8 cellular contexts compared by ENCODE assay signal in genomic region chr17:15699413-15699924, GRCh38. TPM values are rescaled to one million over a fixed set of nuclear protein-coding genes. Genes with fewer than 3 reads are reported as not detected.
DNase-seq lines count a peak whose midpoint lies in the region; ATAC-seq, FAIRE-seq and TF ChIP-seq lines count a peak whose summit lies in the region.
"Not testable (repeated sequence)": the region's sequence is repeated elsewhere in the genome, so short reads cannot be mapped to it uniquely, and the experiment has no call there.

Gene ZNF286A (plus strand): TSS chr17:15699752. CDS start chr17:15700330, 578 bp downstream.

- peak within 1 kb of the TSS in 1 of 2 donors; percentile 65 for H3K9ac ChIP-seq in kidney (ENCODE audit: low read length in 2 of 2)

- not testable (repeated sequence) for H3K36me3 ChIP-seq in BJ (ENCODE audit: control insufficient read depth, insufficient read depth, low read length); kidney (ENCODE audit: control insufficient read depth in 1 of 2, insufficient read depth in 2 of 2, low read length in 2 of 2)

- FAIRE-seq in kidney (lab: Jason Lieb, UNC) = peak; percentile 8

- H3K4me1 ChIP-seq in kidney (ENCODE audit: control insufficient read depth in 1 of 2, insufficient read depth in 1 of 2, low read depth in 1 of 2, low read length in 2 of 2) = not testable (repeated sequence)

- H3K9me3 ChIP-seq in kidney (ENCODE audit: control insufficient read depth in 1 of 2, low read length in 2 of 2) = not testable (repeated sequence)

- CTCF ChIA-PET in BJ (lab: Yijun Ruan, JAX) = not testable (repeated sequence)

- not testable (repeated sequence) for TF ChIP-seq CTCF in BJ (IDR thresholded peaks at IDR 0.05; ENCODE audit: insufficient read depth, low read depth, low read length); choroid plexus epithelial cell (conservative IDR thresholded peaks at IDR 0.05; ENCODE audit: low read depth, low read length); kidney (IDR thresholded peaks at IDR 0.05; ENCODE audit: borderline replicate concordance, extremely low read depth, insufficient read depth)

- H3K27me3 ChIP-seq in BJ (ENCODE audit: control insufficient read depth, insufficient read depth, low read length) = not testable (repeated sequence)

- ATAC-seq in HG03457 (IDR thresholded peaks at IDR 0.05; ENCODE audit: unreplicated experiment) = peak; percentile 96

- peak within 1 kb of the TSS in 1 of 2 donors; percentile 28 for H3K27ac ChIP-seq in kidney (ENCODE audit: low read depth in 2 of 2, low read length in 2 of 2)

- POLR2A ChIA-PET in BJ (lab: Charles Lee) = not testable (repeated sequence)

- peak; percentile 96 for DNase-seq in BJ (ENCODE audit: low read depth)
- peak; percentile 85 for DNase-seq in GM19240 (ENCODE audit: insufficient read length, low spot score)
- peak; percentile 99 to 100 for DNase-seq in NCI-H524 (lab: John Stamatoyannopoulos, UW)
- peak; percentile 86 to 95 for DNase-seq in activated CD4-positive, alpha-beta T cell treated with anti-CD3 and anti-CD28 coated beads for 24 hours (ENCODE audit: low read depth in 2 of 2)
- DNase-seq in choroid plexus epithelial cell (ENCODE audit: low read depth) = peak; percentile 99
- DNase-seq in kidney = peak; percentile 99
- DNase-seq in stimulated activated CD4-positive, alpha-beta T cell treated with anti-CD3 and anti-CD28 coated beads, Interleukin-15, amount 100 ng/mL, for 24 hours = peak; percentile 99

- intact Hi-C loops in kidney (cut with DNase I) = not testable (repeated sequence)

- H3K4me3 ChIP-seq in BJ (ENCODE audit: low read depth, low read length) (peak within 1 kb of the TSS; percentile 57), choroid plexus epithelial cell (ENCODE audit: low read depth, low read length) (peak within 1 kb of the TSS; percentile 61), kidney (ENCODE audit: low read length in 2 of 2) (peak within 1 kb of the TSS; percentile 59 to 69)

RNA-seq across cellular contexts. Expression of gene ZNF286A, which starts in this region (rescaled TPM):
- polyA plus RNA-seq in BJ (2011; rRNA removed) (10.4 and 13.6 TPM in 2 replicates), kidney (ENCODE audit: insufficient read depth, low read depth, low replicate concordance) (11.0 TPM)
- 10.1 and 13.2 TPM in 2 replicates for polyA minus RNA-seq in BJ (2011; rRNA and poly(A)+ RNA removed)
- 17.4 TPM for total RNA-seq in kidney
